In the genomic region with DNA sequence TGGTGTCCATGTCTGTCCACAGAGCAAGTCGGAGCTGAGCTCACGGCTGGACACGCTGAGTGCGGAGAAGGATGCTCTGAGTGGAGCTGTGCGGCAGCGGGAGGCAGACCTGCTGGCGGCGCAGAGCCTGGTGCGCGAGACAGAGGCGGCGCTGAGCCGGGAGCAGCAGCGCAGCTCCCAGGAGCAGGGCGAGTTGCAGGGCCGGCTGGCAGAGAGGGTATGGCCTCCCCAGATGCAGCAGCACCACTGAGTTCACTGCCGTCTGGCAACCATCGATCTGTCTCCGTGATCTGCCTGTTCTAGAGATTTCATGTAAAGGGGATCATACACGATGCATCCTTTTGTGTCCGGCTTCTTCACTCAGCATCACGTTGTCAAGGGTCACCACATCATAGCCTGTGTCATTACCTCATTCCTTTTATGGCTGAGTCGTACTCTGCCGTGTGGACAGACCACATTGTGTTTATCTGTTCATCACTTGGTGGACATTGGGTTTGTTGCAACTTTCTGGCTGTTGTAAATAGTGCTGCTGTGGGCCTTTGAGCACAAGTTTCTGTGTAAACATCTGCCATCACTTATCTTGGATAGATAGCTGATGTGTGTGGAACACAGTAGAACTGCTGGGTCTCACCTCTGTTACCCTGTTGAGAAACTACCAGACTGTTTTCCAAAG, we compare ENCODE assay signal across 1 cellular context.
TF ChIP-seq lines count a peak whose summit lies in the region.

No MANE protein-coding gene starts in this region.

TF ChIP-seq in GM23338, 12 proteins besides CTCF, POLR2A, EP300 and RAD21 (continued from another document):
- TF ChIP-seq, protein P1, sequence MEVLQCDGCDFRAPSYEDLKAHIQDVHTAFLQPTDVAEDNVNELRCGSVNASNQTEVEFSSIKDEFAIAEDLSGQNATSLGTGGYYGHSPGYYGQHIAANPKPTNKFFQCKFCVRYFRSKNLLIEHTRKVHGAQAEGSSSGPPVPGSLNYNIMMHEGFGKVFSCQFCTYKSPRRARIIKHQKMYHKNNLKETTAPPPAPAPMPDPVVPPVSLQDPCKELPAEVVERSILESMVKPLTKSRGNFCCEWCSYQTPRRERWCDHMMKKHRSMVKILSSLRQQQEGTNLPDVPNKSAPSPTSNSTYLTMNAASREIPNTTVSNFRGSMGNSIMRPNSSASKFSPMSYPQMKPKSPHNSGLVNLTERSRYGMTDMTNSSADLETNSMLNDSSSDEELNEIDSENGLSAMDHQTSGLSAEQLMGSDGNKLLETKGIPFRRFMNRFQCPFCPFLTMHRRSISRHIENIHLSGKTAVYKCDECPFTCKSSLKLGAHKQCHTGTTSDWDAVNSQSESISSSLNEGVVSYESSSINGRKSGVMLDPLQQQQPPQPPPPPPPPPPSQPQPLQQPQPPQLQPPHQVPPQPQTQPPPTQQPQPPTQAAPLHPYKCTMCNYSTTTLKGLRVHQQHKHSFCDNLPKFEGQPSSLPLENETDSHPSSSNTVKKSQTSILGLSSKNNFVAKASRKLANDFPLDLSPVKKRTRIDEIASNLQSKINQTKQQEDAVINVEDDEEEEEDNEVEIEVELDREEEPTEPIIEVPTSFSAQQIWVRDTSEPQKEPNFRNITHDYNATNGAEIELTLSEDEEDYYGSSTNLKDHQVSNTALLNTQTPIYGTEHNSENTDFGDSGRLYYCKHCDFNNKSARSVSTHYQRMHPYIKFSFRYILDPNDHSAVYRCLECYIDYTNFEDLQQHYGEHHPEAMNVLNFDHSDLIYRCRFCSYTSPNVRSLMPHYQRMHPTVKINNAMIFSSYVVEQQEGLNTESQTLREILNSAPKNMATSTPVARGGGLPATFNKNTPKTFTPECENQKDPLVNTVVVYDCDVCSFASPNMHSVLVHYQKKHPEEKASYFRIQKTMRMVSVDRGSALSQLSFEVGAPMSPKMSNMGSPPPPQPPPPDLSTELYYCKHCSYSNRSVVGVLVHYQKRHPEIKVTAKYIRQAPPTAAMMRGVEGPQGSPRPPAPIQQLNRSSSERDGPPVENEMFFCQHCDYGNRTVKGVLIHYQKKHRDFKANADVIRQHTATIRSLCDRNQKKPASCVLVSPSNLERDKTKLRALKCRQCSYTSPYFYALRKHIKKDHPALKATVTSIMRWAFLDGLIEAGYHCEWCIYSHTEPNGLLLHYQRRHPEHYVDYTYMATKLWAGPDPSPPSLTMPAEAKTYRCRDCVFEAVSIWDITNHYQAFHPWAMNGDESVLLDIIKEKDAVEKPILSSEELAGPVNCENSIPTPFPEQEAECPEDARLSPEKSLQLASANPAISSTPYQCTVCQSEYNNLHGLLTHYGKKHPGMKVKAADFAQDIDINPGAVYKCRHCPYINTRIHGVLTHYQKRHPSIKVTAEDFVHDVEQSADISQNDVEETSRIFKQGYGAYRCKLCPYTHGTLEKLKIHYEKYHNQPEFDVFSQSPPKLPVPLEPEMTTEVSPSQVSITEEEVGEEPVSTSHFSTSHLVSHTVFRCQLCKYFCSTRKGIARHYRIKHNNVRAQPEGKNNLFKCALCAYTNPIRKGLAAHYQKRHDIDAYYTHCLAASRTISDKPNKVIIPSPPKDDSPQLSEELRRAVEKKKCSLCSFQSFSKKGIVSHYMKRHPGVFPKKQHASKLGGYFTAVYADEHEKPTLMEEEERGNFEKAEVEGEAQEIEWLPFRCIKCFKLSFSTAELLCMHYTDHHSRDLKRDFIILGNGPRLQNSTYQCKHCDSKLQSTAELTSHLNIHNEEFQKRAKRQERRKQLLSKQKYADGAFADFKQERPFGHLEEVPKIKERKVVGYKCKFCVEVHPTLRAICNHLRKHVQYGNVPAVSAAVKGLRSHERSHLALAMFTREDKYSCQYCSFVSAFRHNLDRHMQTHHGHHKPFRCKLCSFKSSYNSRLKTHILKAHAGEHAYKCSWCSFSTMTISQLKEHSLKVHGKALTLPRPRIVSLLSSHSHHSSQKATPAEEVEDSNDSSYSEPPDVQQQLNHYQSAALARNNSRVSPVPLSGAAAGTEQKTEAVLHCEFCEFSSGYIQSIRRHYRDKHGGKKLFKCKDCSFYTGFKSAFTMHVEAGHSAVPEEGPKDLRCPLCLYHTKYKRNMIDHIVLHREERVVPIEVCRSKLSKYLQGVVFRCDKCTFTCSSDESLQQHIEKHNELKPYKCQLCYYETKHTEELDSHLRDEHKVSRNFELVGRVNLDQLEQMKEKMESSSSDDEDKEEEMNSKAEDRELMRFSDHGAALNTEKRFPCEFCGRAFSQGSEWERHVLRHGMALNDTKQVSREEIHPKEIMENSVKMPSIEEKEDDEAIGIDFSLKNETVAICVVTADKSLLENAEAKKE (CRISPR knock-in tag; IDR thresholded peaks at IDR 0.05), result no peak
- TF ChIP-seq NANOG (IDR thresholded peaks at IDR 0.05; ENCODE audit: borderline replicate concordance) (no peak), POLR2AphosphoS5 (IDR thresholded peaks at IDR 0.05; ENCODE audit: low read depth) (no peak), STAT1 (IDR thresholded peaks at IDR 0.05; ENCODE audit: unreplicated experiment) (no peak), ZNF331 (CRISPR knock-in tag; IDR thresholded peaks at IDR 0.05; ENCODE audit: low read depth) (no peak), CREB1 (CRISPR knock-in tag; IDR thresholded peaks at IDR 0.05; ENCODE audit: low read depth) (no peak)
- TF ChIP-seq, protein P2, sequence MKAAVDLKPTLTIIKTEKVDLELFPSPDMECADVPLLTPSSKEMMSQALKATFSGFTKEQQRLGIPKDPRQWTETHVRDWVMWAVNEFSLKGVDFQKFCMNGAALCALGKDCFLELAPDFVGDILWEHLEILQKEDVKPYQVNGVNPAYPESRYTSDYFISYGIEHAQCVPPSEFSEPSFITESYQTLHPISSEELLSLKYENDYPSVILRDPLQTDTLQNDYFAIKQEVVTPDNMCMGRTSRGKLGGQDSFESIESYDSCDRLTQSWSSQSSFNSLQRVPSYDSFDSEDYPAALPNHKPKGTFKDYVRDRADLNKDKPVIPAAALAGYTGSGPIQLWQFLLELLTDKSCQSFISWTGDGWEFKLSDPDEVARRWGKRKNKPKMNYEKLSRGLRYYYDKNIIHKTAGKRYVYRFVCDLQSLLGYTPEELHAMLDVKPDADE (IDR thresholded peaks at IDR 0.05), result no peak
